ENCODE assay signal across 21 cellular contexts in the genomic region with DNA sequence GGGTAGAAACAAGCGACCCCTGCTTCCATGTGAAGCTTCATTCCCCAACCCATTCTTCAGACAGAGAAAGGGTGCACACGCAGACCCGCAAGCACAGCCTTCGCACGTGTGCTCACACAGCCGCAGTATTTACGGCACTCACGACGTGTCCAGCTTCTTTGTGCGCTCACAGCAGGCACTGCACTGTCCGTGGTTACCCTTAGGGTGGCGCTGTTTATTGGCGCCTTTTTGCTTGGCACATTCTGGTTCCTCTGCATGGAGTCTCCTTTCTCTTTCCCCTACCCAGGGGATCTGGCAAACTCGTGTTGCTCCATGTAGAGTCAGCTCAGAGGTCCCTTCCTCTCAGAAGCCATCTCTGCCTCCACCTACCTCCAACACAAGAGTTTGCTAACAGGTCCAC.
A peak's percentile ranks its signal among the peaks of the same experiment; 100 is the strongest.
DNase-seq lines count a peak whose midpoint lies in the region; ATAC-seq and TF ChIP-seq lines count a peak whose summit lies in the region.
"Had no signal": no experiment of that assay in that cellular context is flagged by ENCODE, and none has a peak within 500 bp of the region (broad histone marks: within the 10 kb centered on the region; RNA-seq: fewer than 3 reads in every experiment).

No MANE protein-coding gene starts in this region.

- TF ChIP-seq CTCF in GM12875 (IDR thresholded peaks at IDR 0.05; ENCODE audit: borderline replicate concordance, insufficient read depth, low read depth, low read length) (0 out of 2 replicates have a peak, but pooled peaks have one; percentile 17), PC-3 (conservative IDR thresholded peaks at IDR 0.05; ENCODE audit: low read depth, low read length) (peak; percentile 23; the same call in 1 of the 2 replicates), endothelial cell (IDR thresholded peaks at IDR 0.05; ENCODE audit: unreplicated experiment) (peak; percentile 29), retinal pigment epithelial cell (conservative IDR thresholded peaks at IDR 0.05; ENCODE audit: low read depth, low read length) (peak; percentile 22)

- H2AFZ ChIP-seq in PC-3 (ENCODE audit: low read length): no peak overlapping the region

- H3F3A ChIP-seq in PC-3 (ENCODE audit: low read length, unreplicated experiment): no peaks in the 10 kb centered on the region

- H3K4me1 Mint-ChIP-seq in endothelial cell (ENCODE audit: unreplicated experiment): peaks cover 42% of the 10 kb centered on the region
- H3K4me1 Mint-ChIP-seq: activated B cell treated with CpG ODN at 0.5 μM for 24 hours had no signal

- POLR2A ChIA-PET in PC-3 (lab: Charles Lee; ENCODE audit: unreplicated experiment): no interaction called here

- H3K4me3 ChIP-seq in GM12875 (ENCODE audit: low read depth, low read length) (no peak overlapping the region), PC-3 (ENCODE audit: low read length) (no peak overlapping the region), retinal pigment epithelial cell (ENCODE audit: low read length) (no peak overlapping the region)
- H3K4me3 ChIP-seq: MG63, smooth muscle cell had no signal

- no peak overlapping the region for H3K4me2 ChIP-seq in PC-3 (ENCODE audit: low read length)
- H3K4me2 ChIP-seq: smooth muscle cell had no signal

- H4K20me1 ChIP-seq in PC-3 (ENCODE audit: low read length): no peaks in the 10 kb centered on the region

- H3K27ac Mint-ChIP-seq in endothelial cell (ENCODE audit: unreplicated experiment): no peak overlapping the region
- H3K27ac Mint-ChIP-seq in activated naive CD4-positive, alpha-beta T cell treated with anti-CD3 and anti-CD28 coated beads, Interleukin-2, amount 50 U/mL, for 72 hours: no peak overlapping the region
- H3K27ac Mint-ChIP-seq: activated B cell treated with CpG ODN at 0.5 μM for 24 hours; activated CD4-positive, alpha-beta memory T cell treated with anti-CD3 and anti-CD28 coated beads for 36 hours; stimulated activated naive CD8-positive, alpha-beta T cell treated with anti-CD3 and anti-CD28 coated beads, Interleukin-15, Interleukin-2, amounts not matched to agents 100 ng/mL and 50 ng/mL, for 24 hours had no signal

- no peak overlapping the region for H3K27ac ChIP-seq in PC-3 (ENCODE audit: low read length)
- H3K27ac ChIP-seq: HL-60 had no signal

- intact Hi-C loops in PC-3 (cut with micrococcal nuclease): no loop called here

- no TSS peak for BruUV-seq in PC-3 (replicated peaks; lab: Mats Ljungman, UMichigan)

- peaks cover 17% of the 10 kb centered on the region for H3K4me1 ChIP-seq in PC-3 (ENCODE audit: insufficient read depth, low read length)

- H3K36me3 ChIP-seq in PC-3 (ENCODE audit: low read depth, low read length): no peaks in the 10 kb centered on the region
- H3K36me3 ChIP-seq: MG63 had no signal

- no peaks in the 10 kb centered on the region for H3K79me2 ChIP-seq in PC-3 (ENCODE audit: low read length)

- H3K9me3 ChIP-seq in PC-3 (ENCODE audit: low read length): no peaks in the 10 kb centered on the region
- H3K9me3 ChIP-seq: MG63 had no signal

- ATAC-seq in PC-3 (no peak), GM18511 (IDR thresholded peaks at IDR 0.05; ENCODE audit: unreplicated experiment) (no peak)
- ATAC-seq in activated naive CD4-positive, alpha-beta T cell treated with anti-CD3 and anti-CD28 coated beads, Interleukin-2, amount 50 U/mL, for 72 hours: no peak

- CTCF ChIA-PET in PC-3 (lab: Charles Lee): no interaction called here

- DNase-seq in PC-3 (no peak), endothelial cell (ENCODE audit: low spot score) (no peak), retinal pigment epithelial cell (ENCODE audit: low read depth) (no peak), NCI-H82 treated with DMSO at 0.1 percent for 48 hours (lab: John Stamatoyannopoulos, UW; ENCODE audit: unreplicated experiment) (no peak), epidermal melanocyte (ENCODE audit: insufficient read length, low spot score) (no peak)
- no peak for DNase-seq in activated naive CD4-positive, alpha-beta T cell treated with anti-CD3 and anti-CD28 coated beads, Interleukin-2, amount 50 U/mL, for 72 hours (ENCODE audit: low spot score in 2 of 2)
- DNase-seq: activated B cell treated with CpG ODN at 0.5 μM for 24 hours; activated CD4-positive, alpha-beta memory T cell treated with anti-CD3 and anti-CD28 coated beads for 36 hours; amygdala; CD8-positive, alpha-beta memory T cell; central memory CD4-positive, alpha-beta T cell; MG63; NCI-H146; NCI-H2171 treated with DMSO at 0.1 percent for 48 hours; stimulated activated CD4-positive, alpha-beta T cell treated with anti-CD3 and anti-CD28 coated beads, Interleukin-4, amount 100 ng/mL, for 1 hour; trophoblast cell had no signal

- H3K9me2 ChIP-seq in PC-3 (replicated peaks; ENCODE audit: low read length): no peaks in the 10 kb centered on the region

- H3K9ac ChIP-seq in PC-3 (ENCODE audit: low read length): no peak overlapping the region

- no peaks in the 10 kb centered on the region for H3K9me3 Mint-ChIP-seq in endothelial cell (ENCODE audit: unreplicated experiment)
- H3K9me3 Mint-ChIP-seq in activated naive CD4-positive, alpha-beta T cell treated with anti-CD3 and anti-CD28 coated beads, Interleukin-2, amount 50 U/mL, for 72 hours: peaks cover 0 to 1% of the 10 kb centered on the region in 2 donors
- H3K9me3 Mint-ChIP-seq: activated B cell treated with CpG ODN at 0.5 μM for 24 hours; activated CD4-positive, alpha-beta memory T cell treated with anti-CD3 and anti-CD28 coated beads for 36 hours; CD8-positive, alpha-beta memory T cell had no signal

- H3K27me3 Mint-ChIP-seq in endothelial cell (ENCODE audit: unreplicated experiment): peaks cover 9% of the 10 kb centered on the region
- H3K27me3 Mint-ChIP-seq: activated B cell treated with CpG ODN at 0.5 μM for 24 hours; activated CD4-positive, alpha-beta memory T cell treated with anti-CD3 and anti-CD28 coated beads for 36 hours; CD8-positive, alpha-beta memory T cell; stimulated activated naive CD8-positive, alpha-beta T cell treated with anti-CD3 and anti-CD28 coated beads, Interleukin-15, Interleukin-2, amounts not matched to agents 100 ng/mL and 50 ng/mL, for 24 hours had no signal

- H3K27me3 ChIP-seq in PC-3 (ENCODE audit: low read length): peaks cover 37% of the 10 kb centered on the region
- H3K27me3 ChIP-seq: MG63 had no signal

- H3K36me3 Mint-ChIP-seq in endothelial cell (ENCODE audit: low read depth, unreplicated experiment): peaks cover under 1% of the 10 kb centered on the region
- peaks cover 2 to 6% of the 10 kb centered on the region in 2 donors for H3K36me3 Mint-ChIP-seq in activated naive CD4-positive, alpha-beta T cell treated with anti-CD3 and anti-CD28 coated beads, Interleukin-2, amount 50 U/mL, for 72 hours
- H3K36me3 Mint-ChIP-seq: activated CD4-positive, alpha-beta memory T cell treated with anti-CD3 and anti-CD28 coated beads for 36 hours had no signal

- H3K4me3 Mint-ChIP-seq in endothelial cell (ENCODE audit: unreplicated experiment): no peak overlapping the region
- H3K4me3 Mint-ChIP-seq: activated B cell treated with CpG ODN at 0.5 μM for 24 hours; activated CD4-positive, alpha-beta memory T cell treated with anti-CD3 and anti-CD28 coated beads for 36 hours; CD8-positive, alpha-beta memory T cell; stimulated activated naive CD8-positive, alpha-beta T cell treated with anti-CD3 and anti-CD28 coated beads, Interleukin-15, Interleukin-2, amounts not matched to agents 100 ng/mL and 50 ng/mL, for 24 hours had no signal
